In genomic region chr6:136769759-136770158, GRCh38 we compare ENCODE assay signal across 13 cellular contexts. TPM values are rescaled to one million over a fixed set of nuclear protein-coding genes. Genes with fewer than 3 reads are reported as not detected.
DNase-seq lines count a peak whose midpoint lies in the region; ATAC-seq and TF ChIP-seq lines count a peak whose summit lies in the region.
"Had no signal": no experiment of that assay in that cellular context is flagged by ENCODE, and none has a peak within 500 bp of the region (broad histone marks: within the 10 kb centered on the region; RNA-seq: fewer than 3 reads in every experiment).

No MANE protein-coding gene starts in this region.

- DNase-seq in SK-N-MC (ENCODE audit: low read depth, low spot score) (no peak), Peyer's patch (no peak), HK-2 (ENCODE audit: unreplicated experiment) (no peak)
- DNase-seq: ACHN; Caco-2; CD4-positive, alpha-beta T cell; GM23248 had no signal

- H3K36me3 Mint-ChIP-seq in activated T-helper 17 cell treated with anti-CD3 and anti-CD28 coated beads, Interleukin-2, amount 50 U/mL, for 72 hours (ENCODE audit: low read depth), result no peaks in the 10 kb centered on the region
- H3K36me3 Mint-ChIP-seq: IgD-negative memory B cell had no signal

- peaks cover 3% of the 10 kb centered on the region for H3K9me3 Mint-ChIP-seq in activated T-helper 17 cell treated with anti-CD3 and anti-CD28 coated beads, Interleukin-2, amount 50 U/mL, for 72 hours
- H3K9me3 Mint-ChIP-seq: CD4-positive, alpha-beta T cell had no signal

- H3K9me3 ChIP-seq in SK-N-MC (ENCODE audit: low read depth, low read length), result no peaks in the 10 kb centered on the region
- no peaks in the 10 kb centered on the region for H3K9me3 ChIP-seq in neutrophil
- no peaks in the 10 kb centered on the region for H3K9me3 ChIP-seq in Peyer's patch
- H3K9me3 ChIP-seq: Caco-2, HAP-1 had no signal

- H3K27ac ChIP-seq in SK-N-MC, result peak overlapping the region; percentile 91
- H3K27ac ChIP-seq in neutrophil, result peak overlapping the region; percentile 27
- H3K27ac ChIP-seq in Peyer's patch, result no peak overlapping the region
- H3K27ac ChIP-seq: C4-2B, GM23248 had no signal

- no peak overlapping the region for H3K4me3 Mint-ChIP-seq in activated T-helper 17 cell treated with anti-CD3 and anti-CD28 coated beads, Interleukin-2, amount 50 U/mL, for 72 hours
- H3K4me3 Mint-ChIP-seq: CD4-positive, alpha-beta T cell; IgD-negative memory B cell had no signal

- peaks cover 73 to 90% of the 10 kb centered on the region in 2 experiments for H3K4me1 ChIP-seq in neutrophil (ENCODE audit: control insufficient read depth in 1 of 2, insufficient read depth in 1 of 2, low read depth in 1 of 2, low read length in 1 of 2)
- peaks cover 0 to 22% (median 7%) of the 10 kb centered on the region in 4 donors for H3K4me1 ChIP-seq in Peyer's patch

- TF ChIP-seq POLR2A in Peyer's patch (IDR thresholded peaks at IDR 0.05), result no peak
- TF ChIP-seq POLR2A in GM18505 (IDR thresholded peaks at IDR 0.05; ENCODE audit: borderline replicate concordance, extremely low read depth, insufficient read depth, insufficient read length), result no peak

- H3K27ac Mint-ChIP-seq in activated T-helper 17 cell treated with anti-CD3 and anti-CD28 coated beads, Interleukin-2, amount 50 U/mL, for 72 hours, result peak overlapping the region; percentile 70
- H3K27ac Mint-ChIP-seq: CD4-positive, alpha-beta T cell; IgD-negative memory B cell had no signal

- H3K36me3 ChIP-seq in SK-N-MC (ENCODE audit: insufficient read depth, low read length) (0 out of 2 replicates have a peak, but pooled peaks cover 3% of the 10 kb centered on the region), neutrophil (no peaks in the 10 kb centered on the region), Peyer's patch (no peaks in the 10 kb centered on the region)
- H3K36me3 ChIP-seq: HAP-1 had no signal

- TF ChIP-seq CTCF in neutrophil (IDR thresholded peaks at IDR 0.05) (no peak), Peyer's patch (IDR thresholded peaks at IDR 0.05) (no peak)

- H3K27me3 ChIP-seq in neutrophil (no peaks in the 10 kb centered on the region), Peyer's patch (no peaks in the 10 kb centered on the region)

- no peak for ATAC-seq in activated T-helper 17 cell treated with anti-CD3 and anti-CD28 coated beads, Interleukin-2, amount 50 U/mL, for 72 hours (replicated peaks)
- no peak for ATAC-seq in GM18505 (IDR thresholded peaks at IDR 0.05; ENCODE audit: unreplicated experiment)

- peaks cover 62% of the 10 kb centered on the region for H3K4me1 Mint-ChIP-seq in activated T-helper 17 cell treated with anti-CD3 and anti-CD28 coated beads, Interleukin-2, amount 50 U/mL, for 72 hours

- no peak overlapping the region for H3K4me3 ChIP-seq in SK-N-MC
- H3K4me3 ChIP-seq in neutrophil (ENCODE audit: low read depth in 1 of 2, low read length in 1 of 2), result no peak overlapping the region
- no peak overlapping the region for H3K4me3 ChIP-seq in Peyer's patch
- H3K4me3 ChIP-seq: GM23248, HAP-1 had no signal

- no peak overlapping the region for H3K9ac ChIP-seq in SK-N-MC (ENCODE audit: insufficient read length)
- H3K9ac ChIP-seq: GM23248 had no signal

- H3K27me3 Mint-ChIP-seq in activated T-helper 17 cell treated with anti-CD3 and anti-CD28 coated beads, Interleukin-2, amount 50 U/mL, for 72 hours, result no peaks in the 10 kb centered on the region
- H3K27me3 Mint-ChIP-seq: CD4-positive, alpha-beta T cell; IgD-negative memory B cell had no signal

RNA-seq across cellular contexts. Expression of gene MAP3K5, which starts 22.5 kb away (rescaled TPM):
- 10 to 100 TPM; 13.8 to 20.1 TPM for total RNA-seq in activated T-helper 17 cell treated with anti-CD3 and anti-CD28 coated beads, Interleukin-2, amount 50 U/mL, for 72 hours
- 10 to 100 TPM; 14.2 to 46.2 (median 23.2) TPM for total RNA-seq in Peyer's patch

RNA-seq across cellular contexts. Expression of gene PEX7, which starts 52.6 kb away (rescaled TPM):
- total RNA-seq in activated T-helper 17 cell treated with anti-CD3 and anti-CD28 coated beads, Interleukin-2, amount 50 U/mL, for 72 hours, result 1 to 10 TPM; 3.4 to 5.7 TPM
- total RNA-seq in Peyer's patch, result 1 to 10 TPM; 3.0 to 7.1 (median 6.3) TPM

Comparison
In these comparisons a context has a peak if more than half of its experiments do, and no peak if none do; other contexts are left out.
1. H3K27ac ChIP-seq: peak in SK-N-MC (single experiment) and neutrophil (single experiment); none in Peyer's patch (0 of 4).